ENCODE assay signal across 17 cellular contexts in the genomic region with DNA sequence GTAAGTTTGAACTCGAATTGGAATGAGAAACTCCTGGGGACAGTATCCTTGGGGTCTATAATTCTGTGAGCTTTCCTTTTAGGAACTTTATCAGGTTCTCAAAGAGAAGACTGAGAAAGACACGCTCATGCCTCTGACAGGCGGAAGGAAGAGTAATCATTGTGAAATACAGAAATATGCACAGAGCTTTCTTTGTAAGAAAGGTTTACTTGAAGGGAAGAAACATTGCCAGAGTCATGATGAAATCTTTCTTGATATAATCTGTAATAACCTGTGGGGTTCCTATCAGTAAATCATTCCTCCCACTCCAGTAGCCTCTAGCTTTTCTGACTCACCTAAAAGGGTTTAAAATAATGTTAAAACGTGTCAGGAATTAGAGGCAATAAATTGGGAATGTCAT.
"Had no signal": no experiment of that assay in that cellular context is flagged by ENCODE, and none has a peak within 500 bp of the region (broad histone marks: within the 10 kb centered on the region; RNA-seq: fewer than 3 reads in every experiment).

No MANE protein-coding gene starts in this region.

- H3K27me3 ChIP-seq: cardiac muscle cell, esophagus squamous epithelium, right atrium auricular region had no signal

- H3K9me3 ChIP-seq: esophagus squamous epithelium, lower lobe of right lung, right atrium auricular region had no signal

- H3K27ac ChIP-seq: cardiac muscle cell, esophagus squamous epithelium, lower lobe of right lung, right atrium auricular region had no signal

- H3K4me3 ChIP-seq: cardiac muscle cell, esophagus squamous epithelium, lower lobe of right lung, right atrium auricular region had no signal

- H3K4me1 ChIP-seq: esophagus squamous epithelium, lower lobe of right lung, right atrium auricular region had no signal

- H3K36me3 ChIP-seq: cardiac muscle cell, esophagus squamous epithelium, lower lobe of right lung, right atrium auricular region had no signal

- ATAC-seq: lower lobe of right lung; stimulated activated memory B cell treated with anti-CD40 and anti-IgM and Interleukin-4, amounts not matched to agents 10 μg/mL and 1 μg/mL and 100 μg/mL, for 72 hours had no signal

- FAIRE-seq: astrocyte, colon, endometrium had no signal

- DNase-seq: activated CD4-positive, alpha-beta T cell treated with anti-CD3 and anti-CD28 coated beads, Interleukin-2, amount 50 U/mL, for 4 hours; activated CD4-positive, CD25-positive, alpha-beta regulatory T cell treated with anti-CD3 and anti-CD28 coated beads, Interleukin-2, amount 50 U/mL, for 72 hours; activated naive CD4-positive, alpha-beta T cell treated with anti-CD3 and anti-CD28 coated beads for 36 hours; esophagus squamous epithelium; foreskin melanocyte; left cardiac atrium; lower lobe of right lung; nephron progenitor cell; occipital lobe; stimulated activated CD4-positive, alpha-beta T cell treated with anti-CD3 and anti-CD28 coated beads, Interleukin-2, amount 100 ng/mL, for 48 hours; T1000 had no signal
